In the genomic region with DNA sequence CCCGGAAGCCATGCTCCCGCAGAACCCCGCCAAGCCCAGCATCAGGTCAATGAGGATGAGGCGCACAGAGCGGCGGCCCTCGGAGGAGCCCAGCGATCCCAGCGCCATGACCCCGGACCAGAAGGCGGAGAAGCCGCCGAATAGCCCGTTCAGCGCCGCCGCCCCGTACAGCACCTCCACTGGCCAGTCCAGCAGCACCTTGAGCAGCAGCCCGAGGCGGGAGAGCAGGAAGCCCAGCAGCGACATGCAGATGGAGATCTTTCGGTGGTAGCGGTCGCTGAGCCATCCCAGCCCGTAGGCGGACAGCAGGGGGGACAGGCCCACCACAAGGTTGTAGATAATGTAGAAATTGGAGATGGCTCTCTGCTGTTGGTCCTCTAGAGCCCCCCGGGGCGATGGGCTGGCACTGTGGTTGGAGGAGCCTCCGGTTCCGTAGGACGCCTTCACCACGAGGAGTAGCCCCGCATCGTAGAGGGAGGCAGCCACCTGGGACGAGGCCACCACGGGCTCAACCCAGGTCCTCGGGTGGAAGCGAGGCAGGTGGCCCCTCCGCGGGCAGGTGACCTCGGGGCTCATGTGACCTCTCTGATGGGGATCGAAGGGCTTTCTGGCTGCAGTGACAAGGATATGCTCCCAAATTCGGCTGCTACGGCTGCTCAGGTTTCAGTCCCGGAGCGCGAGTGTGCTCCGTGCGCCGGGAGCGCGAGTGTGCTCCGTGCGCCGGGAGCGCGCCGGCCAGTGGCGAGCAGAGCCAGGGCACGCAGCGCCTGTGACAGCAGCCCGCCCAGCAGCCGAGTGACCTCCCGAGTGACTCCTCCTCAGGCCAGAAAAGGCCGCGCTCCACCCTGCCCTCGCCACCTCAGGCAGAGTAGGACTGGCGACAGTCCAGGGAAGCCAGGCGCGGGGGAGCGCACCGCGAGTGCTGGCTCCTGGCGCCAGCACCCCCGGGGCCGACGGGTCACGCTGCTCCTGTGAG, we compare ENCODE assay signal across 10 cellular contexts. TPM values are rescaled to one million over a fixed set of nuclear protein-coding genes. Genes with fewer than 3 reads are reported as not detected.
DNase-seq lines count a peak whose midpoint lies in the region; ATAC-seq and TF ChIP-seq lines count a peak whose summit lies in the region.
"Had no signal": no experiment of that assay in that cellular context is flagged by ENCODE, and none has a peak within 500 bp of the region (broad histone marks: within the 10 kb centered on the region; RNA-seq: fewer than 3 reads in every experiment).

TSS of gene SLC46A2 (minus strand) at position 771 of the 976 bp plus-strand sequence. CDS start at position 576, 195 bp downstream.

- peak within 1 kb of the TSS; percentile 3 for H3K4me3 ChIP-seq in GM12875 (ENCODE audit: low read depth, low read length)
- peak within 1 kb of the TSS; percentile 35 for H3K4me3 ChIP-seq in brain microvascular endothelial cell (ENCODE audit: low read depth, low read length)
- H3K4me3 ChIP-seq in iPS-18a (ENCODE audit: low read length) = peak within 1 kb of the TSS; percentile 56

- in situ Hi-C loops in brain microvascular endothelial cell (cut with HindIII; ENCODE audit: low pct_ligation_motif_present, low sequenced_read_pairs) = no loop called here

- H3K4me3 Mint-ChIP-seq in T-cell = no peak within 1 kb of the TSS

- H3K27me3 Mint-ChIP-seq in T-cell = peaks cover 29 to 49% of the 10 kb centered on the region in 2 donors

- no peak within 1 kb of the TSS for H3K9ac ChIP-seq in iPS-18a (ENCODE audit: low read length)

- TF ChIP-seq CTCF in GM12875 (IDR thresholded peaks at IDR 0.05; ENCODE audit: borderline replicate concordance, insufficient read depth, low read depth, low read length) (no peak), brain microvascular endothelial cell (IDR thresholded peaks at IDR 0.05; ENCODE audit: low read depth, low read length, missing control alignments) (no peak)

- H3K36me3 ChIP-seq in brain microvascular endothelial cell (replicated peaks) (no peaks in the 10 kb centered on the region), iPS-18a (ENCODE audit: control insufficient read depth, low read depth, low read length) (no peaks in the 10 kb centered on the region)

- H3K27me3 ChIP-seq in brain microvascular endothelial cell (replicated peaks) (peaks cover 16% of the 10 kb centered on the region), iPS-18a (ENCODE audit: control insufficient read depth, insufficient read depth, low read length) (peaks cover 36% of the 10 kb centered on the region)

- POLR2A ChIA-PET in T-cell (lab: Charles Lee) = no interaction called here

- no peak within 1 kb of the TSS for H3K27ac ChIP-seq in brain microvascular endothelial cell
- H3K27ac ChIP-seq in iPS-18a (ENCODE audit: low read length) = no peak within 1 kb of the TSS

- no peaks in the 10 kb centered on the region for H3K36me3 Mint-ChIP-seq in T-cell

- no peaks in the 10 kb centered on the region for H3K4me1 ChIP-seq in iPS-18a (ENCODE audit: control insufficient read depth, low read depth, low read length)

- DNase-seq in brain microvascular endothelial cell = no peak
- DNase-seq in retina = peak; percentile 65
- DNase-seq in dedifferentiated amniotic fluid mesenchymal stem cell (ENCODE audit: extremely low spot score) = no peak
- DNase-seq in GM19238 (ENCODE audit: insufficient read length, low spot score) = no peak
- no peak for DNase-seq in T-cell
- DNase-seq: activated gamma-delta T cell treated with Interleukin-2 at 50 U/mL for 16 hours, NCI-H524 treated with DMSO at 0.1 percent for 48 hours had no signal

- ATAC-seq in GM21381 (IDR thresholded peaks at IDR 0.05; ENCODE audit: unreplicated experiment) = no peak
- no peak for ATAC-seq in T-cell (replicated peaks in 1 of 4)

- no peaks in the 10 kb centered on the region for H3K9me3 ChIP-seq in iPS-18a (ENCODE audit: control insufficient read depth, low read depth, low read length)

- H3K9me3 Mint-ChIP-seq in T-cell = no peaks in the 10 kb centered on the region

- no peak within 1 kb of the TSS for H3K27ac Mint-ChIP-seq in T-cell

- CTCF ChIA-PET in T-cell (lab: Charles Lee) = interaction anchor here in 1 of 2 donors (0.6 kb wide), 1 partner anchor 53 kb away, joined by 9 read pairs; no protein-coding TSS in a partner anchor

- H3K4me1 Mint-ChIP-seq in T-cell = no peaks in the 10 kb centered on the region

RNA-seq across cellular contexts. Expression of gene SLC46A2, which starts in this region (rescaled TPM):
- not detected for total RNA-seq in T-cell

Comparison
In these comparisons a context has a peak if more than half of its experiments do, and no peak if none do; other contexts are left out.
1. H3K4me3 ChIP-seq: peak in every context shown above with its lines; median percentile 56 in iPS-18a; 35 in brain microvascular endothelial cell; 3 in GM12875.